ENCODE assay signal across 19 cellular contexts in the genomic region with DNA sequence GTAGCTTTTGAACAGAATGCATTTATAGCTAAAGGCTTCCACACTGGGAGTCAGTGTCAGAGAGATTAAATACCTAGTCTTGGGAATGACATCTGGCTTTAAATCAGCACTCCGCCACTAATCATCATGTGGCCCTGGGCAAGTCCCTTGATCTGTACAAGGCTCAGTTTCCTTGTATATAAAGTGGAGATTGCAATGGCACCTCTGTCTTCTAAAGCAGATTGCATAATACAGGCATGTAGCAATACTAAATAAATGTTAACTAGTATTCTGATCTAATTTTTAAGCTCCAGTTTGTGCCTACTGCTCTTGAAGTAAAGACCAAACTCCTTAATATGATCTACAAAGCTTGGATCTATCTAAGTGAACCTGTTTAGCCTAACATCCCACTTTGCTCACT.
A peak's percentile ranks its signal among the peaks of the same experiment; 100 is the strongest.
DNase-seq lines count a peak whose midpoint lies in the region; ATAC-seq and TF ChIP-seq lines count a peak whose summit lies in the region.
"Had no signal": no experiment of that assay in that cellular context is flagged by ENCODE, and none has a peak within 500 bp of the region (broad histone marks: within the 10 kb centered on the region; RNA-seq: fewer than 3 reads in every experiment).

No MANE protein-coding gene starts in this region.

- H3K4me2 ChIP-seq in hepatocyte = no peak overlapping the region

- no peaks in the 10 kb centered on the region for H3K9me2 ChIP-seq in hepatocyte (replicated peaks; ENCODE audit: insufficient read depth)

- 92% methylated on average over 1 of the region's 1 CpG for whole genome bisulfite sequencing in hepatocyte (ENCODE audit: low lambda C conversion rate, missing lambda C conversion rate)

- H3K4me3 ChIP-seq in breast epithelium (no peak overlapping the region), hepatocyte (no peak overlapping the region)
- H3K4me3 ChIP-seq: ascending aorta; BLaER1 treated with 17β-estradiol and CSF1 and Interleukin-3, amounts not matched to agents 10 nM and 100 nM; psoas muscle had no signal

- H3K4me3 Mint-ChIP-seq in MCF 10A (ENCODE audit: unreplicated experiment) = no peak overlapping the region
- H3K4me3 Mint-ChIP-seq: activated CD8-positive, alpha-beta T cell treated with anti-CD3 and anti-CD28 coated beads for 36 hours; activated naive CD4-positive, alpha-beta T cell treated with anti-CD3 and anti-CD28 coated beads for 36 hours; activated T-cell treated with anti-CD3 and anti-CD28 coated beads, Interleukin-2, amount 50 U/mL, for 24 hours; endodermal cell; nephron progenitor cell; WTC11 had no signal

- intact Hi-C loops in MCF 10A (cut with micrococcal nuclease) = no loop called here
- intact Hi-C loops in breast epithelium (cut with DNase I; ENCODE audit: low total_unique reads) = no loop called here

- H3K9me3 Mint-ChIP-seq in MCF 10A (ENCODE audit: unreplicated experiment) = no peaks in the 10 kb centered on the region
- H3K9me3 Mint-ChIP-seq: activated CD8-positive, alpha-beta T cell treated with anti-CD3 and anti-CD28 coated beads for 36 hours; activated naive CD4-positive, alpha-beta T cell treated with anti-CD3 and anti-CD28 coated beads for 36 hours; endodermal cell; nephron progenitor cell; WTC11 had no signal

- H3K27me3 ChIP-seq in breast epithelium (no peaks in the 10 kb centered on the region), hepatocyte (no peaks in the 10 kb centered on the region)
- H3K27me3 ChIP-seq: ascending aorta had no signal

- no peaks in the 10 kb centered on the region for H3K4me1 ChIP-seq in breast epithelium
- peaks cover 30% of the 10 kb centered on the region for H3K4me1 ChIP-seq in hepatocyte (ENCODE audit: insufficient read depth)
- H3K4me1 ChIP-seq: ascending aorta had no signal

- H2AFZ ChIP-seq in hepatocyte = no peak overlapping the region

- no peaks in the 10 kb centered on the region for H3K36me3 ChIP-seq in breast epithelium
- no peaks in the 10 kb centered on the region for H3K36me3 ChIP-seq in hepatocyte (replicated peaks; ENCODE audit: insufficient read depth, low read depth)
- H3K36me3 ChIP-seq: ascending aorta; BLaER1 treated with 17β-estradiol and CSF1 and Interleukin-3, amounts not matched to agents 10 nM and 100 nM had no signal

- H3K27ac ChIP-seq in breast epithelium (no peak overlapping the region), hepatocyte (peak overlapping the region; percentile 8)
- H3K27ac ChIP-seq: ascending aorta; BLaER1 treated with 17β-estradiol and CSF1 and Interleukin-3, amounts not matched to agents 10 nM and 100 nM; psoas muscle had no signal

- H3K9me3 ChIP-seq in breast epithelium = no peaks in the 10 kb centered on the region
- no peaks in the 10 kb centered on the region for H3K9me3 ChIP-seq in hepatocyte (ENCODE audit: low read depth)
- H3K9me3 ChIP-seq: ascending aorta; BLaER1 treated with 17β-estradiol and CSF1 and Interleukin-3, amounts not matched to agents 10 nM and 100 nM; psoas muscle had no signal

- DNase-seq in MCF 10A (ENCODE audit: unreplicated experiment) = peak; percentile 16
- no peak for DNase-seq in breast epithelium (ENCODE audit: low spot score in 2 of 2)
- DNase-seq in amniotic epithelial cell (ENCODE audit: low read depth) = peak; percentile 31
- no peak for DNase-seq in hepatocyte (ENCODE audit: low spot score)
- no peak for DNase-seq in AG08395 (ENCODE audit: low spot score)
- no peak for DNase-seq in activated gamma-delta T cell (lab: John Stamatoyannopoulos, UW)
- DNase-seq in pons (ENCODE audit: low spot score) = no peak
- DNase-seq: activated CD8-positive, alpha-beta T cell treated with anti-CD3 and anti-CD28 coated beads for 36 hours; activated naive CD4-positive, alpha-beta T cell treated with anti-CD3 and anti-CD28 coated beads for 36 hours; activated T-cell treated with anti-CD3 and anti-CD28 coated beads, Interleukin-2, amount 50 U/mL, for 24 hours; cerebellar nuclear complex; endodermal cell; left colon; nephron progenitor cell; psoas muscle had no signal

- TF ChIP-seq CTCF in MCF 10A (IDR thresholded peaks at IDR 0.05; ENCODE audit: unreplicated experiment) (no peak), breast epithelium (IDR thresholded peaks at IDR 0.05) (no peak), hepatocyte (IDR thresholded peaks at IDR 0.05; ENCODE audit: poor library complexity) (no peak)

- no peaks in the 10 kb centered on the region for H3K79me2 ChIP-seq in hepatocyte

- POLR2A ChIA-PET in MCF 10A (lab: Yijun Ruan, JAX) = interaction anchor here (1.4 to 1.8 kb wide), 2 partner anchors 10 to 45 kb away, joined by 3 read pairs; no protein-coding TSS in a partner anchor

- CTCF ChIA-PET in MCF 10A (lab: Yijun Ruan, JAX) = interaction anchor here (0.6 to 0.7 kb wide), 2 partner anchors 9 to 508 kb away, joined by 3 read pairs; no protein-coding TSS in a partner anchor

- H3K27me3 Mint-ChIP-seq in MCF 10A (ENCODE audit: insufficient read depth, unreplicated experiment) = no peaks in the 10 kb centered on the region
- H3K27me3 Mint-ChIP-seq: activated CD8-positive, alpha-beta T cell treated with anti-CD3 and anti-CD28 coated beads for 36 hours; activated T-cell treated with anti-CD3 and anti-CD28 coated beads, Interleukin-2, amount 50 U/mL, for 24 hours had no signal

- no peak for TF ChIP-seq POLR2A in breast epithelium (IDR thresholded peaks at IDR 0.05)

- no peaks in the 10 kb centered on the region for H4K20me1 ChIP-seq in hepatocyte (ENCODE audit: insufficient read depth, poor library complexity, severe bottlenecking)
- H4K20me1 ChIP-seq: BLaER1 treated with 17β-estradiol and CSF1 and Interleukin-3, amounts not matched to agents 10 nM and 100 nM had no signal

- H3K27ac Mint-ChIP-seq in MCF 10A (ENCODE audit: low read depth, unreplicated experiment) = no peak overlapping the region
- H3K27ac Mint-ChIP-seq: activated CD8-positive, alpha-beta T cell treated with anti-CD3 and anti-CD28 coated beads for 36 hours; activated naive CD4-positive, alpha-beta T cell treated with anti-CD3 and anti-CD28 coated beads for 36 hours; activated T-cell treated with anti-CD3 and anti-CD28 coated beads, Interleukin-2, amount 50 U/mL, for 24 hours; endodermal cell; nephron progenitor cell; WTC11 had no signal

- no TSS peak for BruUV-seq in MCF 10A (replicated peaks; lab: Mats Ljungman, UMichigan)

- peaks cover 12% of the 10 kb centered on the region for H3K4me1 Mint-ChIP-seq in MCF 10A (ENCODE audit: insufficient read depth, unreplicated experiment)
- H3K4me1 Mint-ChIP-seq: endodermal cell had no signal

- no peaks in the 10 kb centered on the region for H3K36me3 Mint-ChIP-seq in MCF 10A (ENCODE audit: insufficient read depth, unreplicated experiment)
- H3K36me3 Mint-ChIP-seq: WTC11 had no signal

- no peak for ATAC-seq in GM18858 (IDR thresholded peaks at IDR 0.05; ENCODE audit: unreplicated experiment)
- ATAC-seq: left colon, WTC11 had no signal

Comparison
In these comparisons a context has a peak if more than half of its experiments do, and no peak if none do; other contexts are left out.
1. DNase-seq: peak in MCF 10A (single experiment) and amniotic epithelial cell (single experiment); none in breast epithelium (0 of 2), hepatocyte (single experiment), AG08395 (single experiment), activated gamma-delta T cell (single experiment) and pons (single experiment).